ENCODE assay signal across 1 cellular context in the genomic region with DNA sequence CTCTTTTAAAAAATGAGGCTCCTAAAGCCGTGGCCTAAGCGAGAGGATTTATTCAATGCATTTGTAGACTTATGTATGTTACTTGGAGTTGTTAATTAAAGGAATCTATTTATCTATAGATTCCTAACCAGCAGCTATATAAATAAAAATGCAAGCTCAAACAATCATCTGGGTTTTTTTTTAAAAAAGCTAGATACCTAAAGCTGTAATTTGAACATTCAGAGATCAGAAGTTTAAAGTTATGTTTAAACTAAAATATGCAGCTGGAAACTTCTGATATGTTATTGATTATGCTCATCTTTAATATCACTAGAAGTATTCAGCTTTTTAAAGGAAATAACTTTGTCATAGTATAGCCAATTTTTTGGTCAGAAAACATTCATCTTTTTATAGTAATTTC.
TF ChIP-seq lines count a peak whose summit lies in the region.

No MANE protein-coding gene starts in this region.

TF ChIP-seq in WTC11, 78 proteins besides CTCF, POLR2A, EP300 and RAD21 (continued from another document):
- TF ChIP-seq, protein P1, sequence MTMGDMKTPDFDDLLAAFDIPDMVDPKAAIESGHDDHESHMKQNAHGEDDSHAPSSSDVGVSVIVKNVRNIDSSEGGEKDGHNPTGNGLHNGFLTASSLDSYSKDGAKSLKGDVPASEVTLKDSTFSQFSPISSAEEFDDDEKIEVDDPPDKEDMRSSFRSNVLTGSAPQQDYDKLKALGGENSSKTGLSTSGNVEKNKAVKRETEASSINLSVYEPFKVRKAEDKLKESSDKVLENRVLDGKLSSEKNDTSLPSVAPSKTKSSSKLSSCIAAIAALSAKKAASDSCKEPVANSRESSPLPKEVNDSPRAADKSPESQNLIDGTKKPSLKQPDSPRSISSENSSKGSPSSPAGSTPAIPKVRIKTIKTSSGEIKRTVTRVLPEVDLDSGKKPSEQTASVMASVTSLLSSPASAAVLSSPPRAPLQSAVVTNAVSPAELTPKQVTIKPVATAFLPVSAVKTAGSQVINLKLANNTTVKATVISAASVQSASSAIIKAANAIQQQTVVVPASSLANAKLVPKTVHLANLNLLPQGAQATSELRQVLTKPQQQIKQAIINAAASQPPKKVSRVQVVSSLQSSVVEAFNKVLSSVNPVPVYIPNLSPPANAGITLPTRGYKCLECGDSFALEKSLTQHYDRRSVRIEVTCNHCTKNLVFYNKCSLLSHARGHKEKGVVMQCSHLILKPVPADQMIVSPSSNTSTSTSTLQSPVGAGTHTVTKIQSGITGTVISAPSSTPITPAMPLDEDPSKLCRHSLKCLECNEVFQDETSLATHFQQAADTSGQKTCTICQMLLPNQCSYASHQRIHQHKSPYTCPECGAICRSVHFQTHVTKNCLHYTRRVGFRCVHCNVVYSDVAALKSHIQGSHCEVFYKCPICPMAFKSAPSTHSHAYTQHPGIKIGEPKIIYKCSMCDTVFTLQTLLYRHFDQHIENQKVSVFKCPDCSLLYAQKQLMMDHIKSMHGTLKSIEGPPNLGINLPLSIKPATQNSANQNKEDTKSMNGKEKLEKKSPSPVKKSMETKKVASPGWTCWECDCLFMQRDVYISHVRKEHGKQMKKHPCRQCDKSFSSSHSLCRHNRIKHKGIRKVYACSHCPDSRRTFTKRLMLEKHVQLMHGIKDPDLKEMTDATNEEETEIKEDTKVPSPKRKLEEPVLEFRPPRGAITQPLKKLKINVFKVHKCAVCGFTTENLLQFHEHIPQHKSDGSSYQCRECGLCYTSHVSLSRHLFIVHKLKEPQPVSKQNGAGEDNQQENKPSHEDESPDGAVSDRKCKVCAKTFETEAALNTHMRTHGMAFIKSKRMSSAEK (CRISPR knock-in tag; IDR thresholded peaks at IDR 0.05; ENCODE audit: borderline replicate concordance): no peak
- no peak for TF ChIP-seq RORB (CRISPR knock-in tag; IDR thresholded peaks at IDR 0.05)
- no peak for TF ChIP-seq ZNF671 (CRISPR knock-in tag; IDR thresholded peaks at IDR 0.05)
- no peak for TF ChIP-seq FOXJ3 (CRISPR knock-in tag; IDR thresholded peaks at IDR 0.05; ENCODE audit: borderline replicate concordance)
- no peak for TF ChIP-seq ZNF416 (CRISPR knock-in tag; IDR thresholded peaks at IDR 0.05)
- TF ChIP-seq, protein P2, sequence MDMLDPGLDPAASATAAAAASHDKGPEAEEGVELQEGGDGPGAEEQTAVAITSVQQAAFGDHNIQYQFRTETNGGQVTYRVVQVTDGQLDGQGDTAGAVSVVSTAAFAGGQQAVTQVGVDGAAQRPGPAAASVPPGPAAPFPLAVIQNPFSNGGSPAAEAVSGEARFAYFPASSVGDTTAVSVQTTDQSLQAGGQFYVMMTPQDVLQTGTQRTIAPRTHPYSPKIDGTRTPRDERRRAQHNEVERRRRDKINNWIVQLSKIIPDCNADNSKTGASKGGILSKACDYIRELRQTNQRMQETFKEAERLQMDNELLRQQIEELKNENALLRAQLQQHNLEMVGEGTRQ (CRISPR knock-in tag; IDR thresholded peaks at IDR 0.05): no peak
- no peak for TF ChIP-seq ELF4 (CRISPR knock-in tag; IDR thresholded peaks at IDR 0.05; ENCODE audit: low read depth)
